ENCODE assay signal across 8 cellular contexts in genomic region chr14:61461808-61462275, GRCh38.
A peak's percentile ranks its signal among the peaks of the same experiment; 100 is the strongest.
DNase-seq lines count a peak whose midpoint lies in the region; ATAC-seq, FAIRE-seq and TF ChIP-seq lines count a peak whose summit lies in the region.

No MANE protein-coding gene starts in this region.

- DNase-seq in Caki2 (ENCODE audit: low read depth): peak; percentile 41
- peak; percentile 38 for DNase-seq in GM19240 (ENCODE audit: insufficient read length, low spot score)
- DNase-seq in NCI-H2029 (lab: John Stamatoyannopoulos, UW): peak; percentile 88
- DNase-seq in erythroblast (lab: John Stamatoyannopoulos, UW): peak; percentile 53 to 72
- no peak for DNase-seq in natural killer cell treated with Interleukin-12 subunit alpha and Interleukin-12 subunit beta and Interleukin-15 and Interleukin-18, amount 100 ng/mL, for 72 hours (ENCODE audit: low spot score)

- peak; percentile 74 for FAIRE-seq in TTC549 (lab: Jason Lieb, UNC)

- H3K36me3 Mint-ChIP-seq in natural killer cell treated with Interleukin-12 subunit alpha and Interleukin-12 subunit beta and Interleukin-15 and Interleukin-18, amount 100 ng/mL, for 72 hours: peaks cover 61% of the 10 kb centered on the region

- peak overlapping the region; percentile 55 for H3K4me3 Mint-ChIP-seq in natural killer cell treated with Interleukin-12 subunit alpha and Interleukin-12 subunit beta and Interleukin-15 and Interleukin-18, amount 100 ng/mL, for 72 hours

- in situ Hi-C loops in Caki2 (cut with HindIII; ENCODE audit: low pct_unique_long_range_greater_than_20kb, low sequenced_read_pairs): no loop called here

- no peak for TF ChIP-seq POLR2A in erythroblast (IDR thresholded peaks at IDR 0.05; ENCODE audit: low read length)

- ATAC-seq in natural killer cell treated with Interleukin-12 subunit alpha and Interleukin-12 subunit beta and Interleukin-15 and Interleukin-18, amount 100 ng/mL, for 72 hours: peak; percentile 61 to 80
- ATAC-seq in HG02610 (IDR thresholded peaks at IDR 0.05; ENCODE audit: unreplicated experiment): no peak
- ATAC-seq in HG02763 (IDR thresholded peaks at IDR 0.05; ENCODE audit: unreplicated experiment): no peak

- H3K9me3 Mint-ChIP-seq in natural killer cell treated with Interleukin-12 subunit alpha and Interleukin-12 subunit beta and Interleukin-15 and Interleukin-18, amount 100 ng/mL, for 72 hours: peaks cover 9% of the 10 kb centered on the region

- no peak overlapping the region for H3K27ac Mint-ChIP-seq in natural killer cell treated with Interleukin-12 subunit alpha and Interleukin-12 subunit beta and Interleukin-15 and Interleukin-18, amount 100 ng/mL, for 72 hours

- no peaks in the 10 kb centered on the region for H3K27me3 Mint-ChIP-seq in natural killer cell treated with Interleukin-12 subunit alpha and Interleukin-12 subunit beta and Interleukin-15 and Interleukin-18, amount 100 ng/mL, for 72 hours

- H3K4me1 Mint-ChIP-seq in natural killer cell treated with Interleukin-12 subunit alpha and Interleukin-12 subunit beta and Interleukin-15 and Interleukin-18, amount 100 ng/mL, for 72 hours (ENCODE audit: low read depth in 2 of 2): peaks cover 75 to 79% of the 10 kb centered on the region in 2 donors

Comparison
In these comparisons a context has a peak if more than half of its experiments do, and no peak if none do; other contexts are left out.
1. ATAC-seq: peak in natural killer cell treated with Interleukin-12 subunit alpha and Interleukin-12 subunit beta and Interleukin-15 and Interleukin-18, amount 100 ng/mL, for 72 hours (2 of 2); none in HG02610 (single experiment) and HG02763 (single experiment).